In the genomic region with DNA sequence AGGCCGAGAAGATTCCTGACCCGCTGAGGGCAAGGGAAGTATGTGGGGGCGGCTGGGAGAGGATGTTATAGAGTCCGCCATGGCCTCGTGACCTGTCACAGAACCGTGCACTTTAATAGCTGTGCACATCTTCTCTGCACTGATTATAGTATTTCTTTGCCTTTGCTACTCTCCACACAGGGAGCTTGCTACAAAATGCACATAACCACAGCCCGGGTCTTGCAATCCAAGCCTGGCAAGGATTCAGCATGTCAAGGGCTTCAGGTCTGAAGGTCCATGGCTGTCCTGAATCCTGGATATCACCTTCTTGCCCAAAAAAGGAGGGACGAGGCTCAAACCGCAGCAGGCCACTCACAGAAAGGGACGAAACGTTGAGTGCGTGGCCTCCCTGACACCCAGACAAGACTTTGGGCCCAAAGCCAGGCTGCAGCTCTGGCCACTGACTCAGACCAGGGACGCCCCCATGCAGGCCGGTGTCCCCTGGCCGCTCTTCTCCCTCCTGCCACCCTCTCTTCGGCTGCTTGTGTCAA, we compare ENCODE assay signal across 8 cellular contexts. TPM values are rescaled to one million over a fixed set of nuclear protein-coding genes. Genes with fewer than 3 reads are reported as not detected.
DNase-seq lines count a peak whose midpoint lies in the region; ATAC-seq and TF ChIP-seq lines count a peak whose summit lies in the region.

No MANE protein-coding gene starts in this region.

- DNase-seq in breast epithelium (ENCODE audit: low spot score in 2 of 2) (no peak), MCF 10A (ENCODE audit: unreplicated experiment) (no peak), ecto neural progenitor cell (ENCODE audit: low spot score) (peak; percentile 47), natural killer cell (no peak), upper lobe of left lung (peak in 1 of 2 donors; percentile 42), NCI-H2227 treated with DMSO at 0.1 percent for 48 hours (lab: John Stamatoyannopoulos, UW) (no peak), SJCRH30 (no peak)

- H3K9me3 Mint-ChIP-seq in MCF 10A (ENCODE audit: unreplicated experiment) = no peaks in the 10 kb centered on the region
- H3K9me3 Mint-ChIP-seq in natural killer cell = no peaks in the 10 kb centered on the region

- POLR2A ChIA-PET in MCF 10A (lab: Yijun Ruan, JAX) = no interaction called here

- TF ChIP-seq POLR2A in breast epithelium (IDR thresholded peaks at IDR 0.05) (no peak), upper lobe of left lung (IDR thresholded peaks at IDR 0.05) (no peak)

- H3K9me3 ChIP-seq in breast epithelium = no peaks in the 10 kb centered on the region
- no peaks in the 10 kb centered on the region for H3K9me3 ChIP-seq in upper lobe of left lung
- H3K9me3 ChIP-seq in SJCRH30 (replicated peaks) = no peaks in the 10 kb centered on the region

- intact Hi-C loops in breast epithelium (cut with DNase I; ENCODE audit: low total_unique reads) (no loop called here), MCF 10A (cut with micrococcal nuclease) (no loop called here), natural killer cell (cut with micrococcal nuclease) (no loop called here)

- H3K4me3 ChIP-seq in breast epithelium (peak overlapping the region in 1 of 3 donors; percentile 28), upper lobe of left lung (no peak overlapping the region), SJCRH30 (no peak overlapping the region)

- BruUV-seq in MCF 10A (replicated peaks; lab: Mats Ljungman, UMichigan) = no TSS peak

- CTCF ChIA-PET in MCF 10A (lab: Yijun Ruan, JAX) = interaction anchor here (0.6 to 1.0 kb wide), 3 partner anchors 25 to 771 kb away, joined by 3 to 4 read pairs (median 4); no protein-coding TSS in a partner anchor

- TF ChIP-seq CTCF in breast epithelium (IDR thresholded peaks at IDR 0.05) (no peak), MCF 10A (IDR thresholded peaks at IDR 0.05; ENCODE audit: unreplicated experiment) (no peak), natural killer cell (IDR thresholded peaks at IDR 0.05) (no peak), upper lobe of left lung (IDR thresholded peaks at IDR 0.05) (no peak)

- no peak for ATAC-seq in natural killer cell
- peak in 1 of 2 donors; percentile 10 for ATAC-seq in upper lobe of left lung (ENCODE audit: low FRiP score in 2 of 2)
- no peak for ATAC-seq in HG02885 (IDR thresholded peaks at IDR 0.05; ENCODE audit: poor library complexity, unreplicated experiment)

- TF ChIP-seq EP300 in upper lobe of left lung (IDR thresholded peaks at IDR 0.05) = no peak

- H3K27me3 Mint-ChIP-seq in MCF 10A (ENCODE audit: insufficient read depth, unreplicated experiment) (no peaks in the 10 kb centered on the region), natural killer cell (ENCODE audit: low read depth in 2 of 2) (no peaks in the 10 kb centered on the region)

- peaks cover 5% of the 10 kb centered on the region for H3K36me3 ChIP-seq in breast epithelium
- peaks cover 23 to 49% (median 41%) of the 10 kb centered on the region in 4 donors for H3K36me3 ChIP-seq in upper lobe of left lung
- peaks cover 56% of the 10 kb centered on the region for H3K36me3 ChIP-seq in SJCRH30

- H3K36me3 Mint-ChIP-seq in MCF 10A (ENCODE audit: insufficient read depth, unreplicated experiment) (peaks cover 66% of the 10 kb centered on the region), natural killer cell (no peaks in the 10 kb centered on the region)

- H3K4me3 Mint-ChIP-seq in MCF 10A (ENCODE audit: unreplicated experiment) = no peak overlapping the region
- H3K4me3 Mint-ChIP-seq in natural killer cell = no peak overlapping the region

- H3K27ac Mint-ChIP-seq in MCF 10A (ENCODE audit: low read depth, unreplicated experiment) (no peak overlapping the region), natural killer cell (peak overlapping the region; percentile 65 to 67)

- H3K4me1 ChIP-seq in breast epithelium = peaks cover 0 to 11% of the 10 kb centered on the region in 2 donors
- peaks cover 15 to 22% (median 17%) of the 10 kb centered on the region in 4 donors for H3K4me1 ChIP-seq in upper lobe of left lung
- H3K4me1 ChIP-seq in SJCRH30 = no peaks in the 10 kb centered on the region

- H3K4me1 Mint-ChIP-seq in MCF 10A (ENCODE audit: insufficient read depth, unreplicated experiment) = no peaks in the 10 kb centered on the region
- peaks cover 6 to 12% of the 10 kb centered on the region in 2 donors for H3K4me1 Mint-ChIP-seq in natural killer cell

- H3K27me3 ChIP-seq in breast epithelium = no peaks in the 10 kb centered on the region
- H3K27me3 ChIP-seq in upper lobe of left lung = no peaks in the 10 kb centered on the region
- no peaks in the 10 kb centered on the region for H3K27me3 ChIP-seq in SJCRH30

- H3K27ac ChIP-seq in breast epithelium (peak overlapping the region; percentile 56 to 87), upper lobe of left lung (peak overlapping the region in 3 of 4 donors; percentile 10 to 51 (median 19)), SJCRH30 (no peak overlapping the region)

- 51 to 73% methylated on average over 16 of the region's 16 CpGs for WGBS in upper lobe of left lung, 2 donors

RNA-seq across cellular contexts. Expression of gene USP22, which starts 43.7 kb away (rescaled TPM):
- total RNA-seq in breast epithelium (100 to 1,000 TPM; 115 to 156 (median 139) TPM), MCF 10A (2022) (146 and 157 TPM in 2 replicates), natural killer cell (100 to 1,000 TPM; 121 to 155 (median 140) TPM), upper lobe of left lung (100 to 1,000 TPM; 134 to 302 (median 177) TPM)
- total RNA-seq in SJCRH30 (2014; rRNA removed; shearing (Covaris generic)) = 621 and 662 TPM in 2 replicates
